8 cellular contexts compared by ENCODE assay signal in genomic region chr4:170026253-170026991, GRCh38. TPM values are rescaled to one million over a fixed set of nuclear protein-coding genes. Genes with fewer than 3 reads are reported as not detected.
DNase-seq lines count a peak whose midpoint lies in the region; ATAC-seq and TF ChIP-seq lines count a peak whose summit lies in the region.

Gene MFAP3L, minus strand, starts transcription at chr4:170026395. Its CDS starts 20,518 bp downstream, at chr4:170005877.

- H3K27me3 ChIP-seq in KMS-11 (ENCODE audit: insufficient read depth, low read depth) = no peaks in the 10 kb centered on the region
- peaks cover 21% of the 10 kb centered on the region for H3K27me3 ChIP-seq in osteoblast (ENCODE audit: insufficient read depth, low read length)

- peaks cover 6% of the 10 kb centered on the region for H3K9me3 Mint-ChIP-seq in activated naive CD8-positive, alpha-beta T cell treated with anti-CD3 and anti-CD28 coated beads for 36 hours

- H3K9me3 ChIP-seq in osteoblast (ENCODE audit: low read depth, low read length) = no peaks in the 10 kb centered on the region

- H3K79me2 ChIP-seq in KMS-11 (ENCODE audit: insufficient read depth, low read depth) = 0 out of 2 replicates have a peak, but pooled peaks cover 8% of the 10 kb centered on the region
- H3K79me2 ChIP-seq in osteoblast (ENCODE audit: insufficient read depth, low read length) = no peaks in the 10 kb centered on the region

- H3K27ac ChIP-seq in KMS-11 = peak within 1 kb of the TSS; percentile 98
- peak within 1 kb of the TSS; percentile 54 for H3K27ac ChIP-seq in osteoblast (ENCODE audit: low read depth, low read length)
- H3K27ac ChIP-seq in temporal lobe (ENCODE audit: low read depth, low read length) = peak within 1 kb of the TSS; percentile 90

- H2AFZ ChIP-seq in KMS-11 (ENCODE audit: low read depth) = peak within 1 kb of the TSS; percentile 85
- H2AFZ ChIP-seq in osteoblast (ENCODE audit: low read length) = peak within 1 kb of the TSS; percentile 98

- intact Hi-C loops in head of caudate nucleus (cut with DNase I) = loop anchor here (5.0 to 10.0 kb wide), 4 partner anchors 39 to 412 kb away; partner anchors contain the start of genes HPF1 and NEK1

- H3K4me1 ChIP-seq in KMS-11 (ENCODE audit: low read depth, poor library complexity, severe bottlenecking) (peaks cover 19% of the 10 kb centered on the region), osteoblast (ENCODE audit: insufficient read depth, low read length) (no peaks in the 10 kb centered on the region)

- H3K36me3 Mint-ChIP-seq in activated naive CD8-positive, alpha-beta T cell treated with anti-CD3 and anti-CD28 coated beads for 36 hours = peaks cover 6% of the 10 kb centered on the region

- H3K4me1 Mint-ChIP-seq in activated naive CD8-positive, alpha-beta T cell treated with anti-CD3 and anti-CD28 coated beads for 36 hours = peaks cover 8% of the 10 kb centered on the region

- no peak within 1 kb of the TSS for H3K4me3 ChIP-seq in KMS-11 (IDR thresholded peaks at IDR 0.05; ENCODE audit: insufficient read depth, low read depth, low read length)
- peak within 1 kb of the TSS; percentile 82 for H3K4me3 ChIP-seq in osteoblast (ENCODE audit: insufficient read depth, low read length)

- H3K36me3 ChIP-seq in KMS-11 (ENCODE audit: insufficient read depth) = no peaks in the 10 kb centered on the region
- no peaks in the 10 kb centered on the region for H3K36me3 ChIP-seq in osteoblast (ENCODE audit: insufficient read depth, low read length)

- H3K27me3 Mint-ChIP-seq in activated naive CD8-positive, alpha-beta T cell treated with anti-CD3 and anti-CD28 coated beads for 36 hours = peaks cover 36% of the 10 kb centered on the region

- DNase-seq in Daoy (ENCODE audit: low read depth) (peak; percentile 84), SKM-1 (lab: John Stamatoyannopoulos, UW; ENCODE audit: unreplicated experiment) (peak; percentile 47), head of caudate nucleus (peak; percentile 61 to 96 (median 90)), osteoblast (ENCODE audit: insufficient read length, low spot score, missing footprints) (peak; percentile 100)
- DNase-seq in activated naive CD8-positive, alpha-beta T cell treated with anti-CD3 and anti-CD28 coated beads for 36 hours = peak; percentile 91

- H3K27ac Mint-ChIP-seq in activated naive CD8-positive, alpha-beta T cell treated with anti-CD3 and anti-CD28 coated beads for 36 hours = peak within 1 kb of the TSS; percentile 90

- TF ChIP-seq CTCF in KMS-11 (conservative IDR thresholded peaks at IDR 0.05; ENCODE audit: low read depth, low read length) (no peak), osteoblast (IDR thresholded peaks at IDR 0.05; ENCODE audit: extremely low read depth, low read depth, low read length) (no peak)

- H3K4me3 Mint-ChIP-seq in activated naive CD8-positive, alpha-beta T cell treated with anti-CD3 and anti-CD28 coated beads for 36 hours = peak within 1 kb of the TSS; percentile 84

- H3K9ac ChIP-seq in KMS-11 = peak within 1 kb of the TSS; percentile 97

- ATAC-seq in GM21825 (IDR thresholded peaks at IDR 0.05; ENCODE audit: unreplicated experiment) = peak; percentile 87

- H3K4me2 ChIP-seq in KMS-11 = peak within 1 kb of the TSS; percentile 72
- peak within 1 kb of the TSS; percentile 92 for H3K4me2 ChIP-seq in osteoblast (ENCODE audit: insufficient read depth, low read length)

- H4K20me1 ChIP-seq in KMS-11 (ENCODE audit: insufficient read depth) (no peaks in the 10 kb centered on the region), osteoblast (ENCODE audit: insufficient read depth, low read length) (no peaks in the 10 kb centered on the region)

RNA-seq across cellular contexts. Expression of gene MFAP3L, which starts in this region (rescaled TPM):
- 1.5 and 2.7 TPM in 2 replicates for total RNA-seq in Daoy (2014; rRNA removed; shearing (Covaris generic))
- total RNA-seq in activated naive CD8-positive, alpha-beta T cell treated with anti-CD3 and anti-CD28 coated beads for 36 hours = 1 to 10 TPM; 1.0 to 2.2 TPM
- total RNA-seq in osteoblast = 7.6 and 8.0 TPM in 2 replicates
- total RNA-seq in temporal lobe = 10.8 TPM

Comparison
In these comparisons a context has a peak if more than half of its experiments do, and no peak if none do; other contexts are left out.
1. DNase-seq: peak in every context shown above with its lines; median percentile 100 in osteoblast; 91 in activated naive CD8-positive, alpha-beta T cell treated with anti-CD3 and anti-CD28 coated beads for 36 hours; 90 in head of caudate nucleus; 84 in Daoy; 47 in SKM-1.